10 cellular contexts compared by ENCODE assay signal in the genomic region with DNA sequence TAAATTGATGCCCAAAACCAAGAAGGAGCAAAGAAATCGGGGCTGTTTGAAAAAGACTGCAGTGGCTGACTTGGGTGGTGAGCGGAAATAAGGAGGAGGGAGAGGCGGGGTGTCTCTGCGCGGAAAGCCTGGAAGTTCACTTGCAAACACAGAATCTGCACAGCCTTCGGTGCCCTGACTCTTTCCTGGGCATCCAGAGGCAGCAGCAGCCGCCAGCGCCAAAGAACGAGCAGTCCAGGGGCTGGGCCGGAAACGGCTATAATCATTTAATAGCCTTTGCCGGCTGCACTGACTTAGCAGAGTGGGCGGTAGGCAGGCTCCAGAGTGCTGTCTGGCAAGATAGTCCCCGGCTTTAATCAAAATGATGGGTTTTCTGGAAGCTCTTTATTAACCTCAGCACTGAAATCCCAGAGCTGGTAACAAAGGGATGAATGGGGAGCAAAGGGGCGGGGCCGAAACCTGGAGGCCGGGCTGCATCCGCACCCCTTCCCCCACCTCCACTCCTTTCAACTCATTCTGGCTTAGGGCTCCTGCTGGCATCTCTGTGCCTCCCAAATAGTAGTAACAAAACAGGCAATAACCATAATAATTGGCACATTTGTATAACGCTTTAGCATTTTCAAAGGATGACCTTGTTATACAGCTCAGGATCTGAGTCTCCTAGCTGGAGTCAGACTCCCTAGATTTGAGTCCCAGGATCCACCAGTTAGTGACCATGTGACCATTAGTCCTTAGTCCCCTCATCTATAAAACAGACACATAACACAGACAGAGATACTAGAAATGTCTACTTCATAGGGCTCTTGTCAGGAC. TPM values are rescaled to one million over a fixed set of nuclear protein-coding genes. Genes with fewer than 3 reads are reported as not detected.
A peak's percentile ranks its signal among the peaks of the same experiment; 100 is the strongest.
DNase-seq lines count a peak whose midpoint lies in the region; ATAC-seq and TF ChIP-seq lines count a peak whose summit lies in the region.
"Had no signal": no experiment of that assay in that cellular context is flagged by ENCODE, and none has a peak within 500 bp of the region (broad histone marks: within the 10 kb centered on the region; RNA-seq: fewer than 3 reads in every experiment).

No MANE protein-coding gene starts in this region.

- peaks cover 2% of the 10 kb centered on the region for H3K9me3 Mint-ChIP-seq in stimulated activated memory B cell treated with anti-CD40 and anti-IgM and Interleukin-4, amounts not matched to agents 10 μg/mL and 1 μg/mL and 100 μg/mL, for 72 hours

- no peak overlapping the region for H3K27ac Mint-ChIP-seq in stimulated activated memory B cell treated with anti-CD40 and anti-IgM and Interleukin-4, amounts not matched to agents 10 μg/mL and 1 μg/mL and 100 μg/mL, for 72 hours

- H3K36me3 ChIP-seq in heart right ventricle, result no peaks in the 10 kb centered on the region
- no peaks in the 10 kb centered on the region for H3K36me3 ChIP-seq in adrenal gland (replicated peaks in 1 of 2)
- H3K36me3 ChIP-seq in uterus, result no peaks in the 10 kb centered on the region

- 1 to 3% methylated on average over 19 of the region's 19 CpGs for WGBS in heart right ventricle, 2 donors
- WGBS in adrenal gland, 4 donors, result 2 to 5% (median 3%) methylated on average over 17 to 19 of the region's 19 CpGs

- H3K4me1 ChIP-seq in heart right ventricle (peaks cover 0 to 12% (median 5%) of the 10 kb centered on the region in 9 donors), adrenal gland (replicated peaks in 1 of 2) (no peaks in the 10 kb centered on the region), uterus (no peaks in the 10 kb centered on the region)

- no peak overlapping the region for H3K27ac ChIP-seq in heart right ventricle
- H3K27ac ChIP-seq in adrenal gland, result peak overlapping the region in 2 of 5 donors; percentile 16 to 51
- H3K27ac ChIP-seq in uterus, result no peak overlapping the region
- H3K27ac ChIP-seq: KMS-11 had no signal

- TF ChIP-seq CTCF in heart right ventricle (IDR thresholded peaks at IDR 0.05), result no peak
- TF ChIP-seq CTCF in adrenal gland (IDR thresholded peaks at IDR 0.05), result no peak
- no peak for TF ChIP-seq CTCF in uterus (IDR thresholded peaks at IDR 0.05)

- H3K4me3 ChIP-seq in heart right ventricle, result peak overlapping the region in 6 of 10 donors; percentile 24 to 42 (median 36)
- H3K4me3 ChIP-seq in adrenal gland, result peak overlapping the region in 1 of 4 donors; percentile 2
- H3K4me3 ChIP-seq in uterus, result peak overlapping the region; percentile 1 to 13

- DNase-seq in heart right ventricle, result no peak
- DNase-seq in Right ventricle myocardium inferior (ENCODE audit: missing footprints), result no peak
- DNase-seq in adrenal gland, result peak; percentile 11 to 74 (median 14)
- peak; percentile 3 to 30 for DNase-seq in left colon
- DNase-seq in uterus, result peak in 1 of 2 donors; percentile 15
- DNase-seq in stimulated activated CD4-positive, alpha-beta T cell treated with anti-CD3 and anti-CD28 coated beads, Interleukin-4, amount 100 ng/mL, for 4 hours, result no peak

- H3K27me3 ChIP-seq in heart right ventricle, result peaks cover 0 to 66% (median 41%) of the 10 kb centered on the region in 7 donors
- no peaks in the 10 kb centered on the region for H3K27me3 ChIP-seq in adrenal gland
- no peaks in the 10 kb centered on the region for H3K27me3 ChIP-seq in uterus

- peaks cover 30% of the 10 kb centered on the region for H3K27me3 Mint-ChIP-seq in stimulated activated memory B cell treated with anti-CD40 and anti-IgM and Interleukin-4, amounts not matched to agents 10 μg/mL and 1 μg/mL and 100 μg/mL, for 72 hours

- H3K4me1 Mint-ChIP-seq in stimulated activated memory B cell treated with anti-CD40 and anti-IgM and Interleukin-4, amounts not matched to agents 10 μg/mL and 1 μg/mL and 100 μg/mL, for 72 hours, result peaks cover 6% of the 10 kb centered on the region

- H3K9me3 ChIP-seq in heart right ventricle (no peaks in the 10 kb centered on the region), adrenal gland (replicated peaks in 1 of 3) (no peaks in the 10 kb centered on the region), uterus (no peaks in the 10 kb centered on the region)

- intact Hi-C loops in heart right ventricle (cut with DNase I) (no loop called here), Right ventricle myocardium inferior (cut with DNase I) (no loop called here), adrenal gland (cut with DNase I) (no loop called here), left colon (cut with DNase I, micrococcal nuclease) (no loop called here), uterus (cut with DNase I; ENCODE audit: low total_unique reads) (no loop called here)

- no peaks in the 10 kb centered on the region for H3K36me3 Mint-ChIP-seq in stimulated activated memory B cell treated with anti-CD40 and anti-IgM and Interleukin-4, amounts not matched to agents 10 μg/mL and 1 μg/mL and 100 μg/mL, for 72 hours

- TF ChIP-seq POLR2A in adrenal gland (IDR thresholded peaks at IDR 0.05) (no peak), uterus (IDR thresholded peaks at IDR 0.05) (no peak)

- ATAC-seq in heart right ventricle (peak in 2 of 8 donors; percentile 34 to 44), Right ventricle myocardium inferior (no peak), left colon (peak; percentile 46), GM21529 (IDR thresholded peaks at IDR 0.05; ENCODE audit: unreplicated experiment) (no peak)
- ATAC-seq in stimulated activated memory B cell treated with anti-CD40 and anti-IgM and Interleukin-4, amounts not matched to agents 10 μg/mL and 1 μg/mL and 100 μg/mL, for 72 hours, result no peak

- no peak overlapping the region for H3K4me3 Mint-ChIP-seq in stimulated activated memory B cell treated with anti-CD40 and anti-IgM and Interleukin-4, amounts not matched to agents 10 μg/mL and 1 μg/mL and 100 μg/mL, for 72 hours

RNA-seq across cellular contexts. Expression of a gene that starts 35.8 kb away (rescaled TPM):
- total RNA-seq in heart right ventricle (1 to 10 TPM in 2 of 10 donors, under 1 TPM in 7, not detected in 1; 0.12 to 1.6 (median 0.34) TPM), Right ventricle myocardium inferior (0.30 TPM), adrenal gland (1 to 10 TPM in 5 of 8 donors, under 1 TPM in 3; 0.30 to 6.1 (median 1.1) TPM), left colon (under 1 TPM; 0.47 to 0.58 TPM), uterus (1 to 10 TPM in 2 of 4 donors, under 1 TPM in 2; under 0.01 to 7.1 (median 1.1) TPM)
- polyA plus RNA-seq in heart right ventricle (under 1 TPM in 1 of 2 donors, not detected in 1; 0.04 TPM), adrenal gland (1 to 10 TPM in 1 of 3 donors, under 1 TPM in 2; 0.07 to 6.5 (median 0.32) TPM)

RNA-seq across cellular contexts. Expression of a gene that starts 49.1 kb away (rescaled TPM):
- not detected for total RNA-seq in heart right ventricle
- polyA plus RNA-seq in heart right ventricle, result not detected
- total RNA-seq in Right ventricle myocardium inferior, result not detected
- total RNA-seq in adrenal gland, result under 1 TPM in 3 of 8 donors, not detected in 5; under 0.01 to 0.07 (median 0.04) TPM
- under 1 TPM in 1 of 3 donors, not detected in 2; 0.11 TPM for polyA plus RNA-seq in adrenal gland
- total RNA-seq in left colon, result not detected
- under 1 TPM in 1 of 4 donors, not detected in 3; 0.28 TPM for total RNA-seq in uterus
- total RNA-seq: dermis microvascular lymphatic vessel endothelial cell had no signal

Comparison
In these comparisons a context has a peak if more than half of its experiments do, and no peak if none do; other contexts are left out.
1. DNase-seq: peak in adrenal gland (7 of 7) and left colon (2 of 2); none in heart right ventricle (0 of 2), Right ventricle myocardium inferior (single experiment) and stimulated activated CD4-positive, alpha-beta T cell treated with anti-CD3 and anti-CD28 coated beads, Interleukin-4, amount 100 ng/mL, for 4 hours (0 of 2).